ENCODE assay signal across 5 cellular contexts in genomic region chr2:73910873-73911547, GRCh38. TPM values are rescaled to one million over a fixed set of nuclear protein-coding genes. Genes with fewer than 3 reads are reported as not detected.
"Had no signal": no experiment of that assay in that cellular context is flagged by ENCODE, and none has a peak within 500 bp of the region (broad histone marks: within the 10 kb centered on the region; RNA-seq: fewer than 3 reads in every experiment).

No MANE protein-coding gene starts in this region.

- DNase-seq: H9, HCEC 1CT, IMR-90 had no signal

- H3K4me3 ChIP-seq: GM23338 had no signal

RNA-seq across cellular contexts. Expression of gene ACTG2, which starts 18.2 kb away (rescaled TPM):
- total RNA-seq: HT-29 had no signal
